17 cellular contexts compared by ENCODE assay signal in genomic region chr17:46811978-46812583, GRCh38. TPM values are rescaled to one million over a fixed set of nuclear protein-coding genes. Genes with fewer than 3 reads are reported as not detected.
DNase-seq lines count a peak whose midpoint lies in the region; ATAC-seq and TF ChIP-seq lines count a peak whose summit lies in the region.
"Had no signal": no experiment of that assay in that cellular context is flagged by ENCODE, and none has a peak within 500 bp of the region (broad histone marks: within the 10 kb centered on the region; RNA-seq: fewer than 3 reads in every experiment).

No MANE protein-coding gene starts in this region.

- H3K4me1 ChIP-seq in A673 (ENCODE audit: insufficient read depth, low read length, poor library complexity, severe bottlenecking): no peaks in the 10 kb centered on the region
- H3K4me1 ChIP-seq: left ventricle myocardium inferior had no signal

- no TSS peak for BruUV-seq in A673 (replicated peaks; lab: Mats Ljungman, UMichigan)

- no peak for ATAC-seq in Right ventricle myocardium inferior

- CTCF ChIA-PET in A673 (lab: Charles Lee): no interaction called here

- H3K4me3 ChIP-seq in A673 (ENCODE audit: low read depth, low read length, poor library complexity, severe bottlenecking): no peak overlapping the region
- no peak overlapping the region for H3K4me3 ChIP-seq in HFF-Myc (replicated peaks; ENCODE audit: low read depth, low read length)
- H3K4me3 ChIP-seq in WERI-Rb-1 (ENCODE audit: low read depth, low read length): no peak overlapping the region
- H3K4me3 ChIP-seq: A549, left ventricle myocardium inferior, SK-N-MC had no signal

- H3K27ac ChIP-seq in A673 (ENCODE audit: low read depth, low read length, poor library complexity, severe bottlenecking) (no peak overlapping the region), WERI-Rb-1 (peak overlapping the region; percentile 37)
- H3K27ac ChIP-seq: left ventricle myocardium inferior, SK-N-MC had no signal

- H3K27me3 ChIP-seq in A673 (replicated peaks; ENCODE audit: insufficient read depth, low read depth, low read length, poor library complexity): no peaks in the 10 kb centered on the region
- H3K27me3 ChIP-seq in WERI-Rb-1 (ENCODE audit: insufficient read depth, low read depth, severe bottlenecking): no peaks in the 10 kb centered on the region

- H3K36me3 ChIP-seq in A673 (ENCODE audit: insufficient read depth, low read length, poor library complexity, severe bottlenecking) (no peaks in the 10 kb centered on the region), WERI-Rb-1 (no peaks in the 10 kb centered on the region)
- H3K36me3 ChIP-seq: left ventricle myocardium inferior had no signal

- intact Hi-C loops in A673 (cut with micrococcal nuclease; ENCODE audit: unreplicated experiment) (no loop called here), Right ventricle myocardium inferior (cut with DNase I) (no loop called here)

- DNase-seq in A673 (ENCODE audit: low spot score) (peak; percentile 22), HFF-Myc (ENCODE audit: extremely low read depth, low read depth) (peak; percentile 4), WERI-Rb-1 (peak; percentile 71), kidney tubule cell (ENCODE audit: low spot score) (peak; percentile 46), GOT3 (lab: John Stamatoyannopoulos, UW) (no peak), SIG-M5 treated with dmso at 0.1 percent for 504 hours (lab: John Stamatoyannopoulos, UW; ENCODE audit: unreplicated experiment) (no peak), Right ventricle myocardium inferior (ENCODE audit: missing footprints) (no peak)
- DNase-seq in effector CD4-positive, alpha-beta T cell: no peak
- DNase-seq: activated B cell treated with CpG ODN at 0.5 μM for 24 hours, activated T-cell treated with anti-CD3 and anti-CD28 coated beads for 4 hours, amniotic stem cell, DMS153, left ventricle myocardium inferior, NCI-H748 treated with DMSO at 0.1 percent for 48 hours, occipital lobe had no signal

- H3K9me3 ChIP-seq in A673 (ENCODE audit: low read depth, low read length, poor library complexity, severe bottlenecking) (no peaks in the 10 kb centered on the region), WERI-Rb-1 (ENCODE audit: severe bottlenecking) (no peaks in the 10 kb centered on the region)
- H3K9me3 ChIP-seq: A549, left ventricle myocardium inferior had no signal

- no peak for TF ChIP-seq CTCF in A673 (conservative IDR thresholded peaks at IDR 0.05; ENCODE audit: low read depth, low read length)
- TF ChIP-seq CTCF in HFF-Myc (IDR thresholded peaks at IDR 0.05; ENCODE audit: low read depth, low read length, missing control alignments): no peak
- no peak for TF ChIP-seq CTCF in WERI-Rb-1 (IDR thresholded peaks at IDR 0.05; ENCODE audit: low read depth, low read length)

- POLR2A ChIA-PET in A673 (lab: Charles Lee; ENCODE audit: low non-redundant PET): no interaction called here

RNA-seq across cellular contexts. Expression of gene WNT3, which starts 6.4 kb away (rescaled TPM):
- total RNA-seq in A673 (2021) (1.3 and 2.2 TPM in 2 replicates), Right ventricle myocardium inferior (1.0 TPM)

RNA-seq across cellular contexts. Expression of gene WNT9B, which starts 39.3 kb away (rescaled TPM):
- total RNA-seq in A673 (2021): not detected in 2 replicates
- not detected for total RNA-seq in Right ventricle myocardium inferior
- total RNA-seq: activated B cell treated with CpG ODN at 0.5 μM for 24 hours, occipital lobe had no signal

Comparison
In these comparisons a context has a peak if more than half of its experiments do, and no peak if none do; other contexts are left out.
1. DNase-seq: peak in A673 (single experiment), HFF-Myc (single experiment), WERI-Rb-1 (single experiment) and kidney tubule cell (single experiment); none in GOT3 (single experiment), SIG-M5 treated with dmso at 0.1 percent for 504 hours (single experiment), effector CD4-positive, alpha-beta T cell (single experiment) and Right ventricle myocardium inferior (single experiment).